Comparison of ENCODE assay signal across 9 cellular contexts in genomic region chr5:156920042-156920860, GRCh38. TPM values are rescaled to one million over a fixed set of nuclear protein-coding genes. Genes with fewer than 3 reads are reported as not detected.
A peak's percentile ranks its signal among the peaks of the same experiment; 100 is the strongest.
DNase-seq lines count a peak whose midpoint lies in the region; ATAC-seq and TF ChIP-seq lines count a peak whose summit lies in the region.
"Had no signal": no experiment of that assay in that cellular context is flagged by ENCODE, and none has a peak within 500 bp of the region (broad histone marks: within the 10 kb centered on the region; RNA-seq: fewer than 3 reads in every experiment).

No MANE protein-coding gene starts in this region.

- no peaks in the 10 kb centered on the region for H3K36me3 ChIP-seq in colonic mucosa

- POLR2A ChIA-PET in naive thymus-derived CD8-positive, alpha-beta T cell (lab: Charles Lee) = interaction anchor here (1.2 kb wide), 1 partner anchor 11 kb away, joined by 4 read pairs; no protein-coding TSS in a partner anchor

- H3K36me3 Mint-ChIP-seq in T-helper 17 cell (ENCODE audit: low read depth) = no peaks in the 10 kb centered on the region
- peaks cover 0 to 6% (median 0%) of the 10 kb centered on the region in 3 donors for H3K36me3 Mint-ChIP-seq in naive thymus-derived CD8-positive, alpha-beta T cell

- H3K9ac ChIP-seq in colonic mucosa (ENCODE audit: low read depth in 2 of 2, low read length in 2 of 2) = no peak overlapping the region

- no peak overlapping the region for H3K27ac ChIP-seq in colonic mucosa

- H3K4me3 ChIP-seq in colonic mucosa = no peak overlapping the region

- intact Hi-C loops in colonic mucosa (cut with DNase I) = no loop called here

- H3K4me1 Mint-ChIP-seq in T-helper 17 cell = no peaks in the 10 kb centered on the region
- H3K4me1 Mint-ChIP-seq in naive thymus-derived CD8-positive, alpha-beta T cell = peaks cover 4 to 45% (median 35%) of the 10 kb centered on the region in 4 donors

- H3K9me3 ChIP-seq in T-helper 17 cell (ENCODE audit: control insufficient read depth, low read length, poor library complexity, severe bottlenecking) = no peaks in the 10 kb centered on the region
- H3K9me3 ChIP-seq in colonic mucosa = no peaks in the 10 kb centered on the region

- H3K27me3 ChIP-seq in colonic mucosa = no peaks in the 10 kb centered on the region

- TF ChIP-seq CTCF in colonic mucosa (IDR thresholded peaks at IDR 0.05) = no peak

- H3K27ac Mint-ChIP-seq in T-helper 17 cell = peak overlapping the region; percentile 47
- peak overlapping the region in 6 of 10 donors; percentile 54 to 82 (median 71) for H3K27ac Mint-ChIP-seq in naive thymus-derived CD8-positive, alpha-beta T cell
- H3K27ac Mint-ChIP-seq: dendritic cell treated with granulocyte-macrophage colony-stimulating factor and Interleukin-4, amounts not matched to agents 40 ng/mL and 50 ng/mL, for 4 days had no signal

- H3K27me3 Mint-ChIP-seq in T-helper 17 cell = no peaks in the 10 kb centered on the region
- no peaks in the 10 kb centered on the region for H3K27me3 Mint-ChIP-seq in naive thymus-derived CD8-positive, alpha-beta T cell
- H3K27me3 Mint-ChIP-seq: dendritic cell treated with granulocyte-macrophage colony-stimulating factor and Interleukin-4, amounts not matched to agents 40 ng/mL and 50 ng/mL, for 4 days had no signal

- no peaks in the 10 kb centered on the region for H3K4me1 ChIP-seq in colonic mucosa

- H3K4me3 Mint-ChIP-seq in T-helper 17 cell = no peak overlapping the region
- H3K4me3 Mint-ChIP-seq in naive thymus-derived CD8-positive, alpha-beta T cell = peak overlapping the region in 1 of 10 donors; percentile 30
- H3K4me3 Mint-ChIP-seq: dendritic cell treated with granulocyte-macrophage colony-stimulating factor and Interleukin-4, amounts not matched to agents 40 ng/mL and 50 ng/mL, for 4 days had no signal

- no peak for DNase-seq in T-helper 17 cell
- DNase-seq in naive thymus-derived CD8-positive, alpha-beta T cell = no peak
- DNase-seq in DMS114 treated with DMSO at 0.1 percent for 48 hours (lab: John Stamatoyannopoulos, UW; ENCODE audit: unreplicated experiment) = no peak
- DNase-seq in colonic mucosa = no peak
- no peak for DNase-seq in SW 1271 (lab: John Stamatoyannopoulos, UW)
- no peak for DNase-seq in LoVo (ENCODE audit: low spot score)

- peaks cover 0 to 3% (median 0%) of the 10 kb centered on the region in 9 donors for H3K9me3 Mint-ChIP-seq in naive thymus-derived CD8-positive, alpha-beta T cell
- H3K9me3 Mint-ChIP-seq: dendritic cell treated with granulocyte-macrophage colony-stimulating factor and Interleukin-4, amounts not matched to agents 40 ng/mL and 50 ng/mL, for 4 days had no signal

- ATAC-seq in GM18519 (IDR thresholded peaks at IDR 0.05; ENCODE audit: low FRiP score, unreplicated experiment) (peak; percentile 32), HG02759 (IDR thresholded peaks at IDR 0.05; ENCODE audit: unreplicated experiment) (peak; percentile 68), T-helper 17 cell (peak; percentile 50)
- ATAC-seq in naive thymus-derived CD8-positive, alpha-beta T cell = peak in 1 of 2 donors; percentile 27

RNA-seq across cellular contexts. Expression of gene TIMD4, which starts 42.8 kb away (rescaled TPM):
- total RNA-seq in T-helper 17 cell (1 to 10 TPM in 1 of 2 donors, under 1 TPM in 1; 0.82 to 1.5 TPM), colonic mucosa (1 to 10 TPM in 1 of 2 donors, under 1 TPM in 1; 0.42 to 2.8 TPM)
- 10 to 100 TPM; 19.4 to 26.5 TPM for total RNA-seq in naive thymus-derived CD8-positive, alpha-beta T cell
- 1 to 10 TPM in 2 of 3 donors, under 1 TPM in 1; 0.95 to 3.4 (median 1.1) TPM for polyA plus RNA-seq in naive thymus-derived CD8-positive, alpha-beta T cell

Comparison
In these comparisons a context has a peak if more than half of its experiments do, and no peak if none do; other contexts are left out.
1. RNA of gene TIMD4, which starts 42.8 kb away (total RNA-seq): 19.4 to 26.5 TPM in naive thymus-derived CD8-positive, alpha-beta T cell; 0.42 to 2.8 TPM in colonic mucosa and 0.82 to 1.5 TPM in T-helper 17 cell; every median in the first group is over 4 times any median in the second.